8 cellular contexts compared by ENCODE assay signal in genomic region chr14:31421200-31421599, GRCh38. TPM values are rescaled to one million over a fixed set of nuclear protein-coding genes. Genes with fewer than 3 reads are reported as not detected.
DNase-seq lines count a peak whose midpoint lies in the region; ATAC-seq lines count a peak whose summit lies in the region.

No MANE protein-coding gene starts in this region.

- no peaks in the 10 kb centered on the region for H3K9me3 ChIP-seq in muscle layer of duodenum (ENCODE audit: control insufficient read depth in 1 of 2, low read length in 2 of 2)

- peak overlapping the region; percentile 96 for H3K27ac Mint-ChIP-seq in stimulated activated naive CD8-positive, alpha-beta T cell treated with anti-CD3 and anti-CD28 coated beads, Interleukin-15, Interleukin-2, amounts not matched to agents 100 ng/mL and 50 ng/mL, for 24 hours
- peak overlapping the region; percentile 73 to 93 for H3K27ac Mint-ChIP-seq in activated naive CD4-positive, alpha-beta T cell treated with anti-CD3 and anti-CD28 coated beads, Interleukin-2, amount 50 U/mL, for 72 hours

- no peaks in the 10 kb centered on the region for H3K9me3 Mint-ChIP-seq in stimulated activated naive CD8-positive, alpha-beta T cell treated with anti-CD3 and anti-CD28 coated beads, Interleukin-15, Interleukin-2, amounts not matched to agents 100 ng/mL and 50 ng/mL, for 24 hours
- no peaks in the 10 kb centered on the region for H3K9me3 Mint-ChIP-seq in activated naive CD4-positive, alpha-beta T cell treated with anti-CD3 and anti-CD28 coated beads, Interleukin-2, amount 50 U/mL, for 72 hours

- no peak for DNase-seq in stimulated activated naive CD8-positive, alpha-beta T cell treated with anti-CD3 and anti-CD28 coated beads, Interleukin-15, Interleukin-2, amounts not matched to agents 100 U/mL and 50 U/mL, for 24 hours
- DNase-seq in activated naive CD4-positive, alpha-beta T cell treated with anti-CD3 and anti-CD28 coated beads, Interleukin-2, amount 50 U/mL, for 72 hours (ENCODE audit: low spot score in 2 of 2) = no peak
- DNase-seq in AG08396 (ENCODE audit: low spot score) (no peak), DMS79 (lab: John Stamatoyannopoulos, UW) (no peak), ACHN (no peak)

- no peak for ATAC-seq in stimulated activated naive CD8-positive, alpha-beta T cell treated with anti-CD3 and anti-CD28 coated beads, Interleukin-15, Interleukin-2, amounts not matched to agents 100 U/mL and 50 U/mL, for 24 hours
- no peak for ATAC-seq in activated naive CD4-positive, alpha-beta T cell treated with anti-CD3 and anti-CD28 coated beads, Interleukin-2, amount 50 U/mL, for 72 hours
- ATAC-seq in GM21447 (IDR thresholded peaks at IDR 0.05; ENCODE audit: unreplicated experiment) = no peak

- in situ Hi-C loops in ACHN (cut with HindIII; ENCODE audit: low pct_ligation_motif_present, low pct_unique_long_range_greater_than_20kb, low sequenced_read_pairs) = no loop called here

- peaks cover 28% of the 10 kb centered on the region for H3K4me1 Mint-ChIP-seq in stimulated activated naive CD8-positive, alpha-beta T cell treated with anti-CD3 and anti-CD28 coated beads, Interleukin-15, Interleukin-2, amounts not matched to agents 100 ng/mL and 50 ng/mL, for 24 hours (ENCODE audit: low read depth)

- no peaks in the 10 kb centered on the region for H3K27me3 Mint-ChIP-seq in stimulated activated naive CD8-positive, alpha-beta T cell treated with anti-CD3 and anti-CD28 coated beads, Interleukin-15, Interleukin-2, amounts not matched to agents 100 ng/mL and 50 ng/mL, for 24 hours

- no peaks in the 10 kb centered on the region for H3K36me3 Mint-ChIP-seq in stimulated activated naive CD8-positive, alpha-beta T cell treated with anti-CD3 and anti-CD28 coated beads, Interleukin-15, Interleukin-2, amounts not matched to agents 100 ng/mL and 50 ng/mL, for 24 hours (ENCODE audit: low read depth)
- H3K36me3 Mint-ChIP-seq in activated naive CD4-positive, alpha-beta T cell treated with anti-CD3 and anti-CD28 coated beads, Interleukin-2, amount 50 U/mL, for 72 hours = peaks cover 0 to 6% of the 10 kb centered on the region in 2 donors

- no peaks in the 10 kb centered on the region for H3K27me3 ChIP-seq in muscle layer of duodenum (ENCODE audit: low read depth, low read length)

- H3K4me3 Mint-ChIP-seq in stimulated activated naive CD8-positive, alpha-beta T cell treated with anti-CD3 and anti-CD28 coated beads, Interleukin-15, Interleukin-2, amounts not matched to agents 100 ng/mL and 50 ng/mL, for 24 hours = peak overlapping the region; percentile 93

- peaks cover 4 to 13% of the 10 kb centered on the region in 2 donors for H3K4me1 ChIP-seq in muscle layer of duodenum (ENCODE audit: control insufficient read depth in 1 of 2, insufficient read depth in 2 of 2, low read length in 2 of 2)

- H3K27ac ChIP-seq in muscle layer of duodenum (ENCODE audit: low read length) = peak overlapping the region; percentile 88

- H3K4me3 ChIP-seq in muscle layer of duodenum (ENCODE audit: low read depth in 1 of 2, low read length in 2 of 2) = peak overlapping the region; percentile 90 to 99

- peaks cover 0 to 5% of the 10 kb centered on the region in 2 donors for H3K36me3 ChIP-seq in muscle layer of duodenum (ENCODE audit: control insufficient read depth in 1 of 2, insufficient read depth in 2 of 2, low read length in 2 of 2)

RNA-seq across cellular contexts. Expression of gene HEATR5A, which starts 0.8 kb away (rescaled TPM):
- 10 to 100 TPM in 1 of 2 donors, 1 to 10 TPM in 1; 9.9 to 12.7 TPM for total RNA-seq in activated naive CD4-positive, alpha-beta T cell treated with anti-CD3 and anti-CD28 coated beads, Interleukin-2, amount 50 U/mL, for 72 hours

RNA-seq across cellular contexts. Expression of gene DTD2, which starts 36.1 kb away (rescaled TPM):
- 10 to 100 TPM in 1 of 2 donors, 1 to 10 TPM in 1; 8.6 to 22.8 TPM for total RNA-seq in activated naive CD4-positive, alpha-beta T cell treated with anti-CD3 and anti-CD28 coated beads, Interleukin-2, amount 50 U/mL, for 72 hours
